ENCODE assay signal across 8 cellular contexts in the genomic region with DNA sequence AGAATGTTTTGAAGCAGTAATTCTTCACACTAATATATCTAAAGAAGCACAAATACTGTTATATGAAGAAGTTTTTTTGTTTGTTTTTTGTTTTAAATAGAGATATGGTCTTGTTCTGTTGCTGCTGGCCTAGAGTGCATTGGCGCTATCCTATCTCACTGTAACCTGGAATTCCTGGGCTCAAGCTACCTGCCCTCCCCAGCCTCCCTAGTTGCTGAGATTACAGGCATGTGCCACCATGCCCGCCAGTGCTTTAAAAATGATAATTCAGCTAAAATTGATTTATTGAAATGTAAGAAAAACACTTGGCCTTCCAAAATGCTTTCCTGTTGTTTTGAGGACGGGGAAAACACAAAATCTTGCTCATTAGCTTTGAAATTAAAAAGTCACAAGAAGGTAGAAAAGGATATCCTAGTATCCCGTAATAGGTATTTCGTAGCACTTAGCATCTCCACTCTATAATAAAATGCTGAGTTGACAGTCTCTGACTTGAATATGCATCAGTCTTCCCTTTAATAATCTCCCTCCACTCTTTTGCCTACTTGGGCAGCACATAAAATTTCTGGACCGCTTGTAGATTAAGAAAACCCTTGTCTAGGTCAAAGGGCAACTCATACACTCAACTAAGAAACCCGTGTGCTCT. TPM values are rescaled to one million over a fixed set of nuclear protein-coding genes. Genes with fewer than 3 reads are reported as not detected.
A peak's percentile ranks its signal among the peaks of the same experiment; 100 is the strongest.
DNase-seq lines count a peak whose midpoint lies in the region; ATAC-seq, FAIRE-seq and TF ChIP-seq lines count a peak whose summit lies in the region.

No MANE protein-coding gene starts in this region.

- no TSS peak for BruUV-seq in PC-9 (replicated peaks; lab: Mats Ljungman, UMichigan)

- H3K9me3 ChIP-seq in PC-9 (ENCODE audit: insufficient read depth, low read depth) (no peaks in the 10 kb centered on the region), prostate gland (no peaks in the 10 kb centered on the region)

- H4K20me1 ChIP-seq in PC-9 (ENCODE audit: insufficient read depth), result no peaks in the 10 kb centered on the region

- H2AFZ ChIP-seq in PC-9, result peak overlapping the region; percentile 96

- TF ChIP-seq POLR2A in prostate gland (IDR thresholded peaks at IDR 0.05) (no peak), H54 (IDR thresholded peaks at IDR 0.05; ENCODE audit: low read depth, low read length) (no peak)

- WGBS in prostate gland, result 54% methylated on average over 7 of the region's 7 CpGs

- H3K4me1 ChIP-seq in PC-9 (replicated peaks; ENCODE audit: insufficient read depth) (peaks cover 33% of the 10 kb centered on the region), prostate gland (replicated peaks) (peaks cover 12% of the 10 kb centered on the region)

- H3K36me3 ChIP-seq in PC-9 (ENCODE audit: low read depth) (peaks cover 3% of the 10 kb centered on the region; the same call in 1 of the 2 replicates), prostate gland (no peaks in the 10 kb centered on the region)

- peaks cover 35% of the 10 kb centered on the region for H3F3A ChIP-seq in PC-9 (ENCODE audit: insufficient read depth, low read depth)

- H3K4me3 ChIP-seq in PC-9 (peak overlapping the region; percentile 68), epithelial cell of proximal tubule (ENCODE audit: low read depth, low read length) (peak overlapping the region; percentile 91), prostate gland (peak overlapping the region; percentile 91 to 99)

- DNase-seq in ELF-1 (ENCODE audit: low read depth, low spot score), result peak; percentile 9
- DNase-seq in PC-9, result no peak
- no peak for DNase-seq in epithelial cell of proximal tubule (ENCODE audit: low read depth)
- DNase-seq in prostate gland (ENCODE audit: low spot score), result no peak
- no peak for DNase-seq in HEK293T (ENCODE audit: extremely low spot score)
- DNase-seq in H54 (ENCODE audit: insufficient read length, low spot score), result no peak

- TF ChIP-seq CTCF in PC-9 (conservative IDR thresholded peaks at IDR 0.05) (no peak), epithelial cell of proximal tubule (conservative IDR thresholded peaks at IDR 0.05; ENCODE audit: low read depth, low read length) (no peak), prostate gland (IDR thresholded peaks at IDR 0.05) (no peak)

- H3K4me2 ChIP-seq in PC-9, result peak overlapping the region; percentile 89

- H3K9me2 ChIP-seq in PC-9 (ENCODE audit: insufficient read depth), result no peaks in the 10 kb centered on the region

- H3K79me2 ChIP-seq in PC-9 (ENCODE audit: low read depth), result peaks cover 52% of the 10 kb centered on the region

- POLR2A ChIA-PET in PC-9 (lab: Charles Lee; ENCODE audit: unreplicated experiment), result no interaction called here
- POLR2A ChIA-PET in HEK293T (lab: Yijun Ruan, JAX), result interaction anchor here (0.9 to 1.4 kb wide), 2 partner anchors 8 to 13 kb away, joined by 3 to 4 read pairs; no protein-coding TSS in a partner anchor

- ATAC-seq in HG03432 (IDR thresholded peaks at IDR 0.05; ENCODE audit: unreplicated experiment) (no peak), GM21619 (IDR thresholded peaks at IDR 0.05; ENCODE audit: unreplicated experiment) (no peak)

- no peaks in the 10 kb centered on the region for H3K27me3 ChIP-seq in PC-9 (ENCODE audit: insufficient read depth, low read depth)
- H3K27me3 ChIP-seq in prostate gland (replicated peaks; ENCODE audit: insufficient read depth), result no peaks in the 10 kb centered on the region

- CTCF ChIA-PET in PC-9 (lab: Charles Lee) (no interaction called here), HEK293T (lab: Yijun Ruan, JAX) (no interaction called here)

- intact Hi-C loops in PC-9 (cut with micrococcal nuclease; ENCODE audit: unreplicated experiment), result loop anchor here (10.0 kb wide), 1 partner anchor 643 kb away; a partner anchor contains a TSS
- intact Hi-C loops in prostate gland (cut with DNase I), result no loop called here

- no peak for FAIRE-seq in H54 (lab: Jason Lieb, UNC)

- peak overlapping the region; percentile 91 for H3K27ac ChIP-seq in PC-9
- peak overlapping the region; percentile 96 to 97 for H3K27ac ChIP-seq in prostate gland

TF ChIP-seq in HEK293T, 16 proteins besides CTCF, POLR2A, EP300 and RAD21:
- no peak for TF ChIP-seq BHLHE40 (IDR thresholded peaks at IDR 0.05; ENCODE audit: borderline replicate concordance)
- no peak for TF ChIP-seq NFRKB (IDR thresholded peaks at IDR 0.05)

RNA-seq across cellular contexts. Expression of a gene that starts 1.4 kb away (rescaled TPM):
- total RNA-seq in PC-9 (2021), result 7.5 and 7.8 TPM in 2 replicates
- total RNA-seq in epithelial cell of proximal tubule, result 4.2 and 4.9 TPM in 2 replicates
- total RNA-seq in prostate gland, result 10 to 100 TPM; 15.8 to 18.6 TPM
